8 cellular contexts compared by ENCODE assay signal in the genomic region with DNA sequence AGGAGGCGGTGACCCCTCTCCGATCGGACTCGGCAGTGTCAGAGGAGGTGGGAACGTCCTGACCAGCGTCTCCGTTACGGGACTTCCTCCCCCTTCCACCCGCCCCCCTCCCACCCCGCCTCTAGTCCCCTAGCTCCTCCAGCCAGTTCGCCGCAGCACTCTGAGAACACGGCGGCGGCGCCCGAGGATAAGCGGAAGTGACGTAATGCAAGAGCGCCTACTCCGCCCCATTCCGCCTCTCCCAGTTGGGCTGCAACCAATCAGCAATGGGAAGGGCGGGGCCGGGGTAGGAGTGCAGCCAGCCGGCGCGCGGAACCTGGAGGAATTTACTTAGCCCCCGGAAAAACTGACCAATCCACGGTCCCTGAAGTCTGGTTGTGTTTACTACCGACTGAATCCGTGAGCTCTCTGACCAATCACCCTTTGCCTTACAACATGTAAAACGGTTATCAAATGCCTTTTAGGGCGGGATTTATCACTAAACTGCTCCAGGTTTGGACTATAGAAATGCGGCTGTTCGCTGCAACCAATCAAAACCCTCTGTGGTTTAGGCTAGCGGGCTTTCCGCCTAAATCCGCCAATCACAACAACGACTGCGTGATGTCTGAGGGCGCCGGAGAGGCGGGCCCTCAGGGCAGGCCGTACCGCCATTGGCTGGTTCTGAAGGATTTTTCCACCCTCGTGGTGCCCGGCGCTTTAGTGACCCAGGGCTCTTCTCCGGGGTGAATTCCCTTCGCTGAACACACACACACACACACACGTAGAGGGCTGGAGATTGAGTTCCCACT. TPM values are rescaled to one million over a fixed set of nuclear protein-coding genes. Genes with fewer than 3 reads are reported as not detected.
A peak's percentile ranks its signal among the peaks of the same experiment; 100 is the strongest.
DNase-seq lines count a peak whose midpoint lies in the region; ATAC-seq and TF ChIP-seq lines count a peak whose summit lies in the region.

A gene with protein sequence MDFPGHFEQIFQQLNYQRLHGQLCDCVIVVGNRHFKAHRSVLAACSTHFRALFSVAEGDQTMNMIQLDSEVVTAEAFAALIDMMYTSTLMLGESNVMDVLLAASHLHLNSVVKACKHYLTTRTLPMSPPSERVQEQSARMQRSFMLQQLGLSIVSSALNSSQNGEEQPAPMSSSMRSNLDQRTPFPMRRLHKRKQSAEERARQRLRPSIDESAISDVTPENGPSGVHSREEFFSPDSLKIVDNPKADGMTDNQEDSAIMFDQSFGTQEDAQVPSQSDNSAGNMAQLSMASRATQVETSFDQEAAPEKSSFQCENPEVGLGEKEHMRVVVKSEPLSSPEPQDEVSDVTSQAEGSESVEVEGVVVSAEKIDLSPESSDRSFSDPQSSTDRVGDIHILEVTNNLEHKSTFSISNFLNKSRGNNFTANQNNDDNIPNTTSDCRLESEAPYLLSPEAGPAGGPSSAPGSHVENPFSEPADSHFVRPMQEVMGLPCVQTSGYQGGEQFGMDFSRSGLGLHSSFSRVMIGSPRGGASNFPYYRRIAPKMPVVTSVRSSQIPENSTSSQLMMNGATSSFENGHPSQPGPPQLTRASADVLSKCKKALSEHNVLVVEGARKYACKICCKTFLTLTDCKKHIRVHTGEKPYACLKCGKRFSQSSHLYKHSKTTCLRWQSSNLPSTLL (minus strand): TSS at position 202 of the 788 bp plus-strand sequence. CDS start 22,899 bp downstream, outside the sequence.

- peak within 1 kb of the TSS; percentile 95 for H3K27ac ChIP-seq in CD8-positive, alpha-beta memory T cell (ENCODE audit: low read depth, low read length)

- H3K9me3 Mint-ChIP-seq in CD8-positive, alpha-beta memory T cell, result no peaks in the 10 kb centered on the region
- H3K9me3 Mint-ChIP-seq in effector memory CD8-positive, alpha-beta T cell, result no peaks in the 10 kb centered on the region
- H3K9me3 Mint-ChIP-seq in memory B cell, result no peaks in the 10 kb centered on the region

- H3K36me3 ChIP-seq in CD8-positive, alpha-beta memory T cell (ENCODE audit: insufficient read depth, low read length), result no peaks in the 10 kb centered on the region

- H3K27me3 ChIP-seq in CD8-positive, alpha-beta memory T cell (ENCODE audit: insufficient read depth, low read length, poor library complexity, severe bottlenecking), result no peaks in the 10 kb centered on the region

- POLR2A ChIA-PET in CD8-positive, alpha-beta memory T cell (lab: Charles Lee), result interaction anchor here (0.8 to 2.2 kb wide), 7 partner anchors 20 to 1275 kb away, joined by 3 to 23 read pairs (median 4); a partner anchor contains a TSS

- peak; percentile 77 for ATAC-seq in effector memory CD8-positive, alpha-beta T cell (replicated peaks)
- peak; percentile 70 for ATAC-seq in memory B cell (ENCODE audit: low read depth)

- TF ChIP-seq CTCF in GM20000 (IDR thresholded peaks at IDR 0.05; ENCODE audit: extremely low read depth, missing control alignments), result no peak

- DNase-seq in CD8-positive, alpha-beta memory T cell, result peak; percentile 99 to 100 (median 99)
- DNase-seq in GM20000 (ENCODE audit: low spot score) (peak; percentile 93), HT-29 (ENCODE audit: low spot score) (peak; percentile 96), NOMO-1 (lab: John Stamatoyannopoulos, UW; ENCODE audit: unreplicated experiment in 2 of 2) (peak; percentile 90 to 97), memory B cell (ENCODE audit: low spot score in 2 of 2) (peak; percentile 94 to 98)
- peak; percentile 99 for DNase-seq in activated CD8-positive, alpha-beta memory T cell treated with anti-CD3 and anti-CD28 coated beads for 4 hours (ENCODE audit: low read depth in 2 of 2)
- DNase-seq in effector memory CD8-positive, alpha-beta T cell, result peak; percentile 97 to 99 (median 97)
- peak; percentile 98 for DNase-seq in stimulated activated CD8-positive, alpha-beta memory T cell treated with anti-CD3 and anti-CD28 coated beads, Interleukin-12 subunit alpha, Interleukin-12 subunit beta, amount 100 ng/mL, for 24 hours (ENCODE audit: extremely low read depth)

- peaks cover 0 to 9% of the 10 kb centered on the region in 2 donors for H3K27me3 Mint-ChIP-seq in CD8-positive, alpha-beta memory T cell
- H3K27me3 Mint-ChIP-seq in effector memory CD8-positive, alpha-beta T cell, result no peaks in the 10 kb centered on the region
- no peaks in the 10 kb centered on the region for H3K27me3 Mint-ChIP-seq in memory B cell

- no peaks in the 10 kb centered on the region for H3K9me3 ChIP-seq in CD8-positive, alpha-beta memory T cell (ENCODE audit: low read length)

- peak within 1 kb of the TSS; percentile 96 for H3K4me3 ChIP-seq in CD8-positive, alpha-beta memory T cell (ENCODE audit: low read length)

- CTCF ChIA-PET in CD8-positive, alpha-beta memory T cell (lab: Charles Lee), result interaction anchor here (1.0 kb wide), 1 partner anchor 50 kb away, joined by 3 read pairs; no protein-coding TSS in a partner anchor

- peaks cover 0 to 16% (median 5%) of the 10 kb centered on the region in 3 donors for H3K36me3 Mint-ChIP-seq in CD8-positive, alpha-beta memory T cell
- peaks cover 28% of the 10 kb centered on the region for H3K36me3 Mint-ChIP-seq in effector memory CD8-positive, alpha-beta T cell (ENCODE audit: insufficient read depth)
- H3K36me3 Mint-ChIP-seq in memory B cell, result peaks cover 9% of the 10 kb centered on the region

- H3K4me1 Mint-ChIP-seq in CD8-positive, alpha-beta memory T cell, result peaks cover 28 to 42% (median 42%) of the 10 kb centered on the region in 3 donors
- H3K4me1 Mint-ChIP-seq in effector memory CD8-positive, alpha-beta T cell (ENCODE audit: low read depth in 2 of 2), result peaks cover 23 to 36% of the 10 kb centered on the region in 2 donors
- peaks cover 21% of the 10 kb centered on the region for H3K4me1 Mint-ChIP-seq in memory B cell

- H3K27ac Mint-ChIP-seq in CD8-positive, alpha-beta memory T cell, result peak within 1 kb of the TSS; percentile 94 to 99 (median 98)
- peak within 1 kb of the TSS; percentile 94 to 98 for H3K27ac Mint-ChIP-seq in effector memory CD8-positive, alpha-beta T cell
- H3K27ac Mint-ChIP-seq in memory B cell, result peak within 1 kb of the TSS; percentile 98

- H3K4me1 ChIP-seq in CD8-positive, alpha-beta memory T cell (ENCODE audit: insufficient read depth, low read length), result peaks cover 24% of the 10 kb centered on the region

- H3K4me3 Mint-ChIP-seq in CD8-positive, alpha-beta memory T cell, result peak within 1 kb of the TSS; percentile 91 to 98 (median 96)
- peak within 1 kb of the TSS; percentile 84 to 93 for H3K4me3 Mint-ChIP-seq in effector memory CD8-positive, alpha-beta T cell
- peak within 1 kb of the TSS; percentile 88 for H3K4me3 Mint-ChIP-seq in memory B cell

RNA-seq across cellular contexts. Expression of the gene that starts here (rescaled TPM):
- 1 to 10 TPM; 7.0 to 7.9 TPM for total RNA-seq in CD8-positive, alpha-beta memory T cell
- polyA plus RNA-seq in CD8-positive, alpha-beta memory T cell, result 0.81 TPM
- total RNA-seq in HT-29 (2014; rRNA removed; shearing (Covaris generic)), result 9.0 and 9.3 TPM in 2 replicates

Comparison
In these comparisons a context has a peak if more than half of its experiments do, and no peak if none do; other contexts are left out.
1. Peak in every context shown above with its lines: DNase-seq, ATAC-seq, H3K4me3 ChIP-seq and H3K27ac ChIP-seq.